Comparison of ENCODE assay signal across 17 cellular contexts in the genomic region with DNA sequence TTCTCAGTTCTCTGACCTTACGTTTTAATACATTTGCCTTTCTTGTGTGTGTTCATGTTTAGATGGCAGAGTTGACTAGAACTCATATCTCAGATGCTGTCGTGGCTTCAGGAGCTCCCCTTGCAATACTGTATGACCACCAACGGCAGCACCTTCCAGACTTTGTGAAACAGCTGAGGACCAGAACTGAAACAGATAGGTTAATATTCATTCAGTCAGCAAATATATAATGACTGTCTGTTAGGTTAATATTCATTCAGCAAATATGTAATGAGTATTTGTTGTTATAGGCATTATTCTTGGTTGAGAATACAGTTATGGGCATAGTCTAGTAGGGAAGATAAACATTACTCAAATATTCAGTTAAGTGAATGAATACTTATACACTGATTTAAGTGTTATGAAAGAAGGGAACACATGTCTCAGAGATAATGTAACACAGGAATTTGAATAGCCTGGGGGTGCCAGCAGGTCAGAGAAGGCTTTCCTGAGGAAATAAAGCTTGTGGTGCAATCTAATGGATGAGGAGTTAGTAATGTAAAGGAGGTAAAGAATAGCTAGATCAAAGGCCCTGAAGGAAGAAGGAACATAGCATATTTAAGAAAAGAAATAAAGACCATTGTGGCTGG.
A peak's percentile ranks its signal among the peaks of the same experiment; 100 is the strongest.
DNase-seq lines count a peak whose midpoint lies in the region; ATAC-seq and TF ChIP-seq lines count a peak whose summit lies in the region.
"Had no signal": no experiment of that assay in that cellular context is flagged by ENCODE, and none has a peak within 500 bp of the region (broad histone marks: within the 10 kb centered on the region; RNA-seq: fewer than 3 reads in every experiment).

No MANE protein-coding gene starts in this region.

- no peak overlapping the region for H2AK5ac ChIP-seq in mesendoderm (ENCODE audit: low read length)

- H3K36me3 ChIP-seq in BJ (ENCODE audit: control insufficient read depth, insufficient read depth, low read length) (peaks cover 1% of the 10 kb centered on the region; the same call in 1 of the 2 replicates), mesendoderm (ENCODE audit: control insufficient read depth, insufficient read depth, low read length) (peaks cover 3% of the 10 kb centered on the region), gastroesophageal sphincter (peaks cover 12 to 79% of the 10 kb centered on the region in 2 donors)

- no peak overlapping the region for H4K8ac ChIP-seq in mesendoderm (ENCODE audit: low read depth, low read length)

- no peak for TF ChIP-seq POLR2A in gastroesophageal sphincter (IDR thresholded peaks at IDR 0.05)

- H3K4me1 ChIP-seq in mesendoderm (ENCODE audit: control insufficient read depth, low read depth, low read length), result no peaks in the 10 kb centered on the region
- H3K4me1 ChIP-seq in gastroesophageal sphincter, result no peaks in the 10 kb centered on the region
- H3K4me1 ChIP-seq: vagina had no signal

- H3K27me3 Mint-ChIP-seq in IgD-negative memory B cell, result no peaks in the 10 kb centered on the region
- H3K27me3 Mint-ChIP-seq in central memory CD8-positive, alpha-beta T cell, result no peaks in the 10 kb centered on the region
- H3K27me3 Mint-ChIP-seq: naive thymus-derived CD4-positive, alpha-beta T cell had no signal

- peak overlapping the region in 2 of 3 donors; percentile 20 to 56 for H3K27ac Mint-ChIP-seq in IgD-negative memory B cell
- peak overlapping the region; percentile 1 for H3K27ac Mint-ChIP-seq in central memory CD8-positive, alpha-beta T cell (ENCODE audit: low read depth)
- H3K27ac Mint-ChIP-seq: naive thymus-derived CD4-positive, alpha-beta T cell had no signal

- H3K9me3 Mint-ChIP-seq in IgD-negative memory B cell, result no peaks in the 10 kb centered on the region
- no peaks in the 10 kb centered on the region for H3K9me3 Mint-ChIP-seq in central memory CD8-positive, alpha-beta T cell

- WGBS in mesendoderm (ENCODE audit: extremely low coverage, insufficient coverage, low lambda C conversion rate), result no CpG with 5 or more reads among the region's 3 CpGs
- 94 to 98% methylated on average over 3 of the region's 3 CpGs for WGBS in gastroesophageal sphincter (ENCODE audit: low coverage in 1 of 2), 2 donors

- H3K23ac ChIP-seq in mesendoderm (ENCODE audit: low read length), result no peak overlapping the region

- TF ChIP-seq CTCF in BJ (IDR thresholded peaks at IDR 0.05; ENCODE audit: insufficient read depth, low read depth, low read length), result no peak
- no peak for TF ChIP-seq CTCF in gastroesophageal sphincter (IDR thresholded peaks at IDR 0.05)

- H3K4me3 ChIP-seq in BJ (ENCODE audit: low read depth, low read length) (no peak overlapping the region), mesendoderm (ENCODE audit: low read length) (no peak overlapping the region), gastroesophageal sphincter (no peak overlapping the region)
- H3K4me3 ChIP-seq: vagina had no signal

- DNase-seq in BJ (ENCODE audit: low read depth) (peak; percentile 51), mesendoderm (peak; percentile 0), nucleus accumbens (lab: John Stamatoyannopoulos, UW) (no peak)
- DNase-seq in central memory CD8-positive, alpha-beta T cell (ENCODE audit: low spot score in 2 of 2), result no peak
- no peak for DNase-seq in activated CD4-positive, CD25-positive, alpha-beta regulatory T cell (lab: John Stamatoyannopoulos, UW)
- DNase-seq in stimulated activated CD8-positive, alpha-beta memory T cell treated with anti-CD3 and anti-CD28 coated beads, Interleukin-4, amount 100 ng/mL, for 48 hours, result no peak
- DNase-seq: activated T-cell treated with anti-CD3 and anti-CD28 coated beads for 4 hours; anterior cingulate cortex; KG1; left cardiac atrium; naive thymus-derived CD4-positive, alpha-beta T cell; NCI-H1694 treated with DMSO at 0.1 percent for 48 hours; NCI-H524 treated with DMSO at 0.1 percent for 48 hours; stimulated activated CD4-positive, alpha-beta T cell treated with anti-CD3 and anti-CD28 coated beads, Interleukin-2, amount 100 ng/mL, for 24 hours had no signal

- no peak overlapping the region for H3K18ac ChIP-seq in mesendoderm (ENCODE audit: low read length)

- H2BK5ac ChIP-seq in mesendoderm (ENCODE audit: low read length), result no peak overlapping the region

- CTCF ChIA-PET in BJ (lab: Yijun Ruan, JAX), result interaction anchor here (0.5 to 0.8 kb wide), 2 partner anchors 10 to 760 kb away, joined by 3 read pairs; no protein-coding TSS in a partner anchor

- H3K56ac ChIP-seq in mesendoderm (ENCODE audit: low read length), result no peak overlapping the region

- no peaks in the 10 kb centered on the region for H3K79me1 ChIP-seq in mesendoderm (ENCODE audit: low read length)

- no peaks in the 10 kb centered on the region for H3K9me3 ChIP-seq in gastroesophageal sphincter
- H3K9me3 ChIP-seq: vagina had no signal

- H3K9ac ChIP-seq in mesendoderm (ENCODE audit: low read length), result no peak overlapping the region

- no peaks in the 10 kb centered on the region for H3K79me2 ChIP-seq in mesendoderm (ENCODE audit: control insufficient read depth, insufficient read depth, low read length)

- H3K36me3 Mint-ChIP-seq in IgD-negative memory B cell, result peaks cover 19% of the 10 kb centered on the region
- peaks cover 61% of the 10 kb centered on the region for H3K36me3 Mint-ChIP-seq in central memory CD8-positive, alpha-beta T cell (ENCODE audit: insufficient read depth)

- H3K27me3 ChIP-seq in BJ (ENCODE audit: control insufficient read depth, insufficient read depth, low read length), result no peaks in the 10 kb centered on the region
- H3K27me3 ChIP-seq in mesendoderm (ENCODE audit: insufficient read depth, low read length, poor library complexity), result no peaks in the 10 kb centered on the region
- H3K27me3 ChIP-seq in gastroesophageal sphincter, result no peaks in the 10 kb centered on the region
- H3K27me3 ChIP-seq: vagina had no signal

- no peak overlapping the region for H4K5ac ChIP-seq in mesendoderm (ENCODE audit: low read length)

- POLR2A ChIA-PET in BJ (lab: Charles Lee), result no interaction called here

- H2BK120ac ChIP-seq in mesendoderm (ENCODE audit: low read depth, low read length), result no peak overlapping the region

- no peaks in the 10 kb centered on the region for H3K4me1 Mint-ChIP-seq in IgD-negative memory B cell
- H3K4me1 Mint-ChIP-seq in central memory CD8-positive, alpha-beta T cell, result no peaks in the 10 kb centered on the region

- ATAC-seq in central memory CD8-positive, alpha-beta T cell (replicated peaks; ENCODE audit: extremely low read depth, poor library complexity, severe bottlenecking), result no peak
- ATAC-seq in gastroesophageal sphincter, result no peak
- ATAC-seq: left cardiac atrium; naive thymus-derived CD4-positive, alpha-beta T cell had no signal

- no peak for TF ChIP-seq EP300 in gastroesophageal sphincter (IDR thresholded peaks at IDR 0.05)

- H3K4me3 Mint-ChIP-seq in IgD-negative memory B cell, result no peak overlapping the region
- no peak overlapping the region for H3K4me3 Mint-ChIP-seq in central memory CD8-positive, alpha-beta T cell
- H3K4me3 Mint-ChIP-seq: naive thymus-derived CD4-positive, alpha-beta T cell had no signal

- no peak overlapping the region for H3K4me2 ChIP-seq in mesendoderm (ENCODE audit: low read length)

- no peak overlapping the region for H3K4ac ChIP-seq in mesendoderm (ENCODE audit: low read depth, low read length)

- H2BK15ac ChIP-seq in mesendoderm (replicated peaks; ENCODE audit: low read depth), result no peak overlapping the region

- H3K27ac ChIP-seq in mesendoderm (ENCODE audit: low read depth, low read length) (no peak overlapping the region), gastroesophageal sphincter (no peak overlapping the region)
- H3K27ac ChIP-seq: vagina had no signal

Comparison
In these comparisons a context has a peak if more than half of its experiments do, and no peak if none do; other contexts are left out.
1. DNase-seq: peak in BJ (single experiment) and mesendoderm (single experiment); none in central memory CD8-positive, alpha-beta T cell (0 of 2), activated CD4-positive, CD25-positive, alpha-beta regulatory T cell (0 of 4), stimulated activated CD8-positive, alpha-beta memory T cell treated with anti-CD3 and anti-CD28 coated beads, Interleukin-4, amount 100 ng/mL, for 48 hours (single experiment) and nucleus accumbens (0 of 56).